Comparison of ENCODE assay signal across 5 cellular contexts in the genomic region with DNA sequence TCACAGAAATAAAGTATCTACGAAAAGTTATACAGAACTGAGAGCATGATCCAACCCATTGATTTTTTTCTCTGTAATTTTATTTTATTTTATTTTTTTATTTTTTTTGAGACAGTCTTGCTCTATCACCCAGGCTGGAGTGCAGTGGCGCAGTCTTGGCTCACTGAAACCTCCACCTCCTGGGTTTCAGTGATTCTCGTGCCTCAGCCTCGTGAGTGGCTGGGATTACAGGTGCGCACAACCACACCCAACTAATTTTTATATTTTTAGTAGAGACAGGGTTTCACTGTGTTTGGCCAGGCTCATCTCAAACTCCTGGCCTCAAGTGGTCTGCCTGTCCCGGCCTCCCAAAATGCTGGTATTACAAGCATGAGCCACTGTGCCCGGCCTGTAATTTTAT.
"Had no signal": no experiment of that assay in that cellular context is flagged by ENCODE, and none has a peak within 500 bp of the region (broad histone marks: within the 10 kb centered on the region; RNA-seq: fewer than 3 reads in every experiment).

No MANE protein-coding gene starts in this region.

- H3K27ac Mint-ChIP-seq: IgD-negative memory B cell had no signal

- H3K4me1 Mint-ChIP-seq: IgD-negative memory B cell had no signal

- ATAC-seq: HepG2, K562 had no signal

- H3K27me3 Mint-ChIP-seq: IgD-negative memory B cell had no signal

- H3K27ac ChIP-seq: HL-60 had no signal

- DNase-seq: IMR-90 had no signal

- H3K4me3 ChIP-seq: K562 had no signal

- H3K4me3 Mint-ChIP-seq: IgD-negative memory B cell had no signal
